In genomic region chr2:229715895-229716507, GRCh38 we compare ENCODE assay signal across 8 cellular contexts. TPM values are rescaled to one million over a fixed set of nuclear protein-coding genes. Genes with fewer than 3 reads are reported as not detected.
DNase-seq lines count a peak whose midpoint lies in the region; ATAC-seq, FAIRE-seq and TF ChIP-seq lines count a peak whose summit lies in the region.

No MANE protein-coding gene starts in this region.

- TF ChIP-seq CTCF in AG10803 (conservative IDR thresholded peaks at IDR 0.05; ENCODE audit: low read length) = peak; percentile 29; the same call in 1 of the 2 replicates
- peak; percentile 76 to 88 (median 78) for TF ChIP-seq CTCF in keratinocyte (optimal IDR thresholded peaks at IDR 0.05 in 1 of 3, IDR thresholded peaks at IDR 0.05 in 1 of 3, conservative IDR thresholded peaks at IDR 0.05 in 1 of 3; ENCODE audit: extremely low read depth in 1 of 3, insufficient read depth in 2 of 3, low read length in 3 of 3)

- H3K9me1 ChIP-seq in keratinocyte (ENCODE audit: control insufficient read depth, extremely low read depth, insufficient read depth, low read length) = no peaks in the 10 kb centered on the region

- no peak overlapping the region for H3K27ac ChIP-seq in keratinocyte (ENCODE audit: control insufficient read depth, insufficient read depth, low read length)

- DNase-seq in AG10803 (ENCODE audit: low read depth) (no peak), H7 (peak; percentile 50), NCI-H510A treated with DMSO at 0.1 percent for 48 hours (lab: John Stamatoyannopoulos, UW) (peak; percentile 88), keratinocyte (ENCODE audit: low read depth, low spot score) (no peak)
- peak; percentile 24 for DNase-seq in activated naive CD4-positive, alpha-beta T cell treated with anti-CD3 and anti-CD28 coated beads, Interleukin-2, amount 50 U/mL, for 16 hours
- DNase-seq in activated CD4-positive, CD25-positive, alpha-beta regulatory T cell treated with anti-CD3 and anti-CD28 coated beads, Interleukin-2, amount 50 U/mL, for 72 hours = no peak
- no peak for DNase-seq in effector CD4-positive, alpha-beta T cell

- H3K9ac ChIP-seq in keratinocyte (ENCODE audit: control insufficient read depth, extremely low read depth, insufficient read depth, low read length) = no peak overlapping the region

- no peak overlapping the region for H3K4me3 ChIP-seq in AG10803 (ENCODE audit: low read length)
- no peak overlapping the region for H3K4me3 ChIP-seq in H7 (ENCODE audit: insufficient read depth, low read depth, low read length)
- H3K4me3 ChIP-seq in keratinocyte (ENCODE audit: control insufficient read depth in 2 of 3, extremely low read depth in 1 of 3, insufficient read depth in 2 of 3, low read depth in 1 of 3, low read length in 3 of 3) = no peak overlapping the region

- no peaks in the 10 kb centered on the region for H3K79me2 ChIP-seq in keratinocyte (ENCODE audit: control insufficient read depth, insufficient read depth, low read length)

- no peak overlapping the region for H2AFZ ChIP-seq in keratinocyte (ENCODE audit: control insufficient read depth, low read length)

- ATAC-seq in GM21619 (IDR thresholded peaks at IDR 0.05; ENCODE audit: unreplicated experiment) = no peak

- dilution Hi-C loops in keratinocyte (cut with MboI; ENCODE audit: extremely low pct_ligation_motif_present, low sequenced_read_pairs) = no loop called here

- peak; percentile 29 for FAIRE-seq in keratinocyte (lab: Jason Lieb, UNC)

- H3K27me3 ChIP-seq in H7 (ENCODE audit: control insufficient read depth, insufficient read depth, low read length) (peaks cover 26% of the 10 kb centered on the region), keratinocyte (ENCODE audit: control insufficient read depth, extremely low read depth, insufficient read depth, low read length) (peaks cover 47% of the 10 kb centered on the region)

- H3K4me2 ChIP-seq in keratinocyte (ENCODE audit: control insufficient read depth, extremely low read depth, insufficient read depth, low read depth, low read length) = no peak overlapping the region

- H3K36me3 ChIP-seq in H7 (replicated peaks; ENCODE audit: control insufficient read depth, insufficient read depth, low read length) (no peaks in the 10 kb centered on the region), keratinocyte (ENCODE audit: control insufficient read depth in 2 of 2, extremely low read depth in 1 of 2, insufficient read depth in 2 of 2, low read length in 2 of 2) (no peaks in the 10 kb centered on the region)

- no peaks in the 10 kb centered on the region for H4K20me1 ChIP-seq in keratinocyte (ENCODE audit: control insufficient read depth, extremely low read depth, insufficient read depth, low read length)

- H3K4me1 ChIP-seq in keratinocyte (ENCODE audit: control insufficient read depth, extremely low read depth, insufficient read depth, low read length) = peaks cover 8% of the 10 kb centered on the region

- H3K9me3 ChIP-seq in keratinocyte (ENCODE audit: control insufficient read depth, low read depth, low read length) = no peaks in the 10 kb centered on the region

RNA-seq across cellular contexts. Expression of gene DNER, which starts 1.6 kb away (rescaled TPM):
- 0.70 and 1.0 TPM in 2 replicates for total RNA-seq in H7 (2014; rRNA removed; shearing (Covaris generic))
- polyA plus RNA-seq in keratinocyte = 7.5 to 11.0 TPM (median 8.5 TPM) in 3 replicates
- polyA plus RNA-seq in keratinocyte (2011; ENCODE audit: low read depth) = 0.62 TPM
- 7.0 and 7.8 TPM in 2 replicates for polyA plus RNA-seq in keratinocyte (2011; cell fraction: cytosol; rRNA removed)
- 5.6 and 7.3 TPM in 2 replicates for polyA plus RNA-seq in keratinocyte (2011; cell fraction: nucleus; rRNA removed)
- polyA plus RNA-seq in keratinocyte (2012; ENCODE audit: low replicate concordance) = 3.1 and 4.4 TPM in 2 replicates
- 6.4 to 12.5 TPM (median 12.2 TPM) in 3 replicates for polyA minus RNA-seq in keratinocyte
- polyA minus RNA-seq in keratinocyte (2011; cell fraction: cytosol; rRNA and poly(A)+ RNA removed) = 5.2 TPM
- 6.3 and 9.3 TPM in 2 replicates for polyA minus RNA-seq in keratinocyte (2011; cell fraction: nucleus; rRNA and poly(A)+ RNA removed)

Comparison
In these comparisons a context has a peak if more than half of its experiments do, and no peak if none do; other contexts are left out.
1. DNase-seq: peak in H7 (single experiment), NCI-H510A treated with DMSO at 0.1 percent for 48 hours (single experiment) and activated naive CD4-positive, alpha-beta T cell treated with anti-CD3 and anti-CD28 coated beads, Interleukin-2, amount 50 U/mL, for 16 hours (single experiment); none in AG10803 (single experiment), keratinocyte (single experiment), activated CD4-positive, CD25-positive, alpha-beta regulatory T cell treated with anti-CD3 and anti-CD28 coated beads, Interleukin-2, amount 50 U/mL, for 72 hours (single experiment) and effector CD4-positive, alpha-beta T cell (single experiment).